Comparison of ENCODE assay signal across 16 cellular contexts in genomic region chr1:164702216-164702615, GRCh38.
A peak's percentile ranks its signal among the peaks of the same experiment; 100 is the strongest.
DNase-seq lines count a peak whose midpoint lies in the region; FAIRE-seq and TF ChIP-seq lines count a peak whose summit lies in the region.
"Had no signal": no experiment of that assay in that cellular context is flagged by ENCODE, and none has a peak within 500 bp of the region (broad histone marks: within the 10 kb centered on the region; RNA-seq: fewer than 3 reads in every experiment).

No MANE protein-coding gene starts in this region.

- no peak overlapping the region for H3K4me3 Mint-ChIP-seq in osteocyte (ENCODE audit: unreplicated experiment)

- no peak overlapping the region for H2AK5ac ChIP-seq in trophoblast cell (ENCODE audit: low read length)

- no peaks in the 10 kb centered on the region for H3K27me3 Mint-ChIP-seq in osteocyte (ENCODE audit: unreplicated experiment)

- H3K4ac ChIP-seq in trophoblast cell (ENCODE audit: low read depth, low read length) = no peak overlapping the region

- H3K36me3 ChIP-seq in HEK293 (ENCODE audit: control insufficient read depth in 2 of 2, insufficient read depth in 1 of 2, low read length in 2 of 2) (no peaks in the 10 kb centered on the region), trophoblast cell (ENCODE audit: control insufficient read depth in 1 of 2, insufficient read depth in 2 of 2, low read length in 2 of 2) (no peaks in the 10 kb centered on the region)
- H3K36me3 ChIP-seq: BE2C, neutrophil had no signal

- H3K4me3 ChIP-seq in HEK293 (ENCODE audit: low read depth, low read length) (no peak overlapping the region), choroid plexus epithelial cell (ENCODE audit: low read depth, low read length) (no peak overlapping the region), trophoblast cell (ENCODE audit: low read depth, low read length) (no peak overlapping the region)
- H3K4me3 ChIP-seq: GM12878 had no signal

- H3K4me1 Mint-ChIP-seq in osteocyte (ENCODE audit: unreplicated experiment) = peaks cover 6% of the 10 kb centered on the region

- no peak overlapping the region for H3K27ac Mint-ChIP-seq in osteocyte (ENCODE audit: unreplicated experiment)

- POLR2A ChIA-PET in HEK293 (lab: Yijun Ruan, JAX) = interaction anchor here (0.6 kb wide), 1 partner anchor 35 kb away, joined by 3 read pairs; no protein-coding TSS in a partner anchor

- H3K4me2 ChIP-seq in trophoblast cell (ENCODE audit: low read length) = no peak overlapping the region

- no peak overlapping the region for H3K18ac ChIP-seq in trophoblast cell (ENCODE audit: low read length)

- H3K23ac ChIP-seq in trophoblast cell (ENCODE audit: low read length) = no peak overlapping the region

- no peak overlapping the region for H3K27ac ChIP-seq in HEK293 (ENCODE audit: extremely low read depth, low read depth, low read length)
- H3K27ac ChIP-seq in trophoblast cell (ENCODE audit: low read depth, low read length) = peak overlapping the region; percentile 50
- H3K27ac ChIP-seq: neutrophil had no signal

- FAIRE-seq in RCC 7860 (lab: Jason Lieb, UNC) = no peak
- FAIRE-seq: GM12878 had no signal

- H2BK12ac ChIP-seq in trophoblast cell (ENCODE audit: low read length) = no peak overlapping the region

- no peak overlapping the region for H2BK120ac ChIP-seq in trophoblast cell (ENCODE audit: insufficient read depth, low read length, poor library complexity)

- CTCF ChIA-PET in HEK293 (lab: Yijun Ruan, JAX) = interaction anchor here (0.5 to 1.4 kb wide), 4 partner anchors 18 to 494 kb away, joined by 3 to 6 read pairs (median 4); no protein-coding TSS in a partner anchor

- no CpG with 5 or more reads among the region's 1 CpG for WGBS in trophoblast cell (ENCODE audit: extremely low coverage, insufficient coverage, insufficient read length)

- DNase-seq in AG20443 (ENCODE audit: low spot score) (peak; percentile 40), choroid plexus epithelial cell (ENCODE audit: low read depth) (peak; percentile 34), trophoblast cell (no peak), RCC 7860 (ENCODE audit: low spot score) (no peak), DMS79 (lab: John Stamatoyannopoulos, UW) (no peak), osteocyte (ENCODE audit: extremely low spot score, unreplicated experiment) (no peak)
- no peak for DNase-seq in activated CD8-positive, alpha-beta memory T cell treated with anti-CD3 and anti-CD28 coated beads, Interleukin-2, amount 50 U/mL, for 4 hours
- DNase-seq: activated CD4-positive, alpha-beta T cell treated with anti-CD3 and anti-CD28 coated beads, Interleukin-2, amount 50 U/mL, for 4 hours; BE2C; DND-41; mammary epithelial cell; NCI-H2081; stimulated activated naive CD4-positive, alpha-beta T cell had no signal

- no peaks in the 10 kb centered on the region for H3K27me3 ChIP-seq in trophoblast cell (ENCODE audit: insufficient read depth, low read length)

- H2AFZ ChIP-seq in trophoblast cell (ENCODE audit: insufficient read depth, low read length, poor library complexity) = no peak overlapping the region

- H3K79me2 ChIP-seq in trophoblast cell (ENCODE audit: control insufficient read depth, insufficient read depth, low read length, poor library complexity) = peaks cover 3% of the 10 kb centered on the region

- no peaks in the 10 kb centered on the region for H3K9me3 Mint-ChIP-seq in osteocyte (ENCODE audit: unreplicated experiment)

- no peak overlapping the region for H2BK5ac ChIP-seq in trophoblast cell (ENCODE audit: low read depth, low read length, poor library complexity)

- H3K14ac ChIP-seq in trophoblast cell (ENCODE audit: low read length) = no peak overlapping the region

- TF ChIP-seq CTCF in HEK293 (tag by site-specific recombination; IDR thresholded peaks at IDR 0.05) (no peak), choroid plexus epithelial cell (conservative IDR thresholded peaks at IDR 0.05; ENCODE audit: low read depth, low read length) (no peak), osteocyte (IDR thresholded peaks at IDR 0.05) (no peak)

- no peak overlapping the region for H4K12ac ChIP-seq in trophoblast cell (ENCODE audit: low read depth, low read length)

- H3K79me1 ChIP-seq in trophoblast cell (ENCODE audit: low read length) = peaks cover 19% of the 10 kb centered on the region

- H4K8ac ChIP-seq in trophoblast cell (ENCODE audit: low read depth, low read length) = no peak overlapping the region

- H3K9me3 ChIP-seq in HEK293 (ENCODE audit: control insufficient read depth, insufficient read depth, low read depth, low read length) (no peaks in the 10 kb centered on the region), trophoblast cell (ENCODE audit: insufficient read depth, low read depth, low read length) (no peaks in the 10 kb centered on the region)
- H3K9me3 ChIP-seq: BE2C, neutrophil had no signal

- H3K4me1 ChIP-seq in HEK293 (ENCODE audit: control insufficient read depth, insufficient read depth, low read length) (peaks cover 6% of the 10 kb centered on the region; the same call in 1 of the 2 replicates), trophoblast cell (ENCODE audit: control insufficient read depth in 1 of 2, insufficient read depth in 2 of 2, low read length in 2 of 2) (peaks cover 5 to 12% of the 10 kb centered on the region in 2 experiments)

- no peaks in the 10 kb centered on the region for H3K36me3 Mint-ChIP-seq in osteocyte (ENCODE audit: unreplicated experiment)

- H4K91ac ChIP-seq in trophoblast cell (ENCODE audit: low read depth, low read length) = no peak overlapping the region

- H3K9ac ChIP-seq in trophoblast cell (ENCODE audit: low read length) = no peak overlapping the region

TF ChIP-seq in HEK293, 187 proteins besides CTCF, POLR2A, EP300 and RAD21 (continues in another document):
- TF ChIP-seq, protein P1, sequence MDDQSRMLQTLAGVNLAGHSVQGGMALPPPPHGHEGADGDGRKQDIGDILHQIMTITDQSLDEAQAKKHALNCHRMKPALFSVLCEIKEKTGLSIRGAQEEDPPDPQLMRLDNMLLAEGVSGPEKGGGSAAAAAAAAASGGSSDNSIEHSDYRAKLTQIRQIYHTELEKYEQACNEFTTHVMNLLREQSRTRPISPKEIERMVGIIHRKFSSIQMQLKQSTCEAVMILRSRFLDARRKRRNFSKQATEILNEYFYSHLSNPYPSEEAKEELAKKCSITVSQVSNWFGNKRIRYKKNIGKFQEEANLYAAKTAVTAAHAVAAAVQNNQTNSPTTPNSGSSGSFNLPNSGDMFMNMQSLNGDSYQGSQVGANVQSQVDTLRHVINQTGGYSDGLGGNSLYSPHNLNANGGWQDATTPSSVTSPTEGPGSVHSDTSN (CRISPR knock-in tag; IDR thresholded peaks at IDR 0.05) = no peak
- no peak for TF ChIP-seq RBAK (tag by site-specific recombination; IDR thresholded peaks at IDR 0.05)
- no peak for TF ChIP-seq ZNF777 (tag by site-specific recombination; IDR thresholded peaks at IDR 0.05; ENCODE audit: borderline replicate concordance)
- no peak for TF ChIP-seq INSM2 (tag by site-specific recombination; IDR thresholded peaks at IDR 0.05)
- no peak for TF ChIP-seq ZNF624 (tag by site-specific recombination; IDR thresholded peaks at IDR 0.05)
- no peak for TF ChIP-seq ZNF791 (tag by site-specific recombination; IDR thresholded peaks at IDR 0.05)
- peak; percentile 34; the same call in 1 of the 2 replicates for TF ChIP-seq OSR2 (tag by site-specific recombination; IDR thresholded peaks at IDR 0.05)
- TF ChIP-seq ATF2 (tag by site-specific recombination; IDR thresholded peaks at IDR 0.05; ENCODE audit: low read depth) = peak; percentile 92
- TF ChIP-seq ZNF776 (tag by site-specific recombination; IDR thresholded peaks at IDR 0.05; ENCODE audit: borderline replicate concordance) = no peak
- TF ChIP-seq, protein P2, sequence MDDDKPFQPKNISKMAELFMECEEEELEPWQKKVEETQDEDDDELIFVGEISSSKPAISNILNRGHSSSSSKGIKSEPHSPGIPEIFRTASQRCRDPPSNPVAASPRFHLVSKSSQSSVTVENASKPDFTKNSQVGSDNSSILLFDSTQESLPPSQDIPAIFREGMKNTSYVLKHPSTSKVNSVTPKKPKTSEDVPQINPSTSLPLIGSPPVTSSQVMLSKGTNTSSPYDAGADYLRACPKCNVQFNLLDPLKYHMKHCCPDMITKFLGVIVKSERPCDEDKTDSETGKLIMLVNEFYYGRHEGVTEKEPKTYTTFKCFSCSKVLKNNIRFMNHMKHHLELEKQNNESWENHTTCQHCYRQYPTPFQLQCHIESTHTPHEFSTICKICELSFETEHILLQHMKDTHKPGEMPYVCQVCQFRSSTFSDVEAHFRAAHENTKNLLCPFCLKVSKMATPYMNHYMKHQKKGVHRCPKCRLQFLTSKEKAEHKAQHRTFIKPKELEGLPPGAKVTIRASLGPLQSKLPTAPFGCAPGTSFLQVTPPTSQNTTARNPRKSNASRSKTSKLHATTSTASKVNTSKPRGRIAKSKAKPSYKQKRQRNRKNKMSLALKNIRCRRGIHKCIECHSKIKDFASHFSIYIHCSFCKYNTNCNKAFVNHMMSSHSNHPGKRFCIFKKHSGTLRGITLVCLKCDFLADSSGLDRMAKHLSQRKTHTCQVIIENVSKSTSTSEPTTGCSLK (tag by site-specific recombination; IDR thresholded peaks at IDR 0.05) = no peak
- peak; percentile 88 for TF ChIP-seq ZNF629 (tag by site-specific recombination; IDR thresholded peaks at IDR 0.05)
- 0 out of 2 replicates have a peak, but pooled peaks have one; percentile 23 for TF ChIP-seq ZBTB21 (tag by site-specific recombination; IDR thresholded peaks at IDR 0.05)

Comparison
In these comparisons a context has a peak if more than half of its experiments do, and no peak if none do; other contexts are left out.
1. DNase-seq: peak in AG20443 (single experiment) and choroid plexus epithelial cell (single experiment); none in trophoblast cell (0 of 2), RCC 7860 (single experiment), activated CD8-positive, alpha-beta memory T cell treated with anti-CD3 and anti-CD28 coated beads, Interleukin-2, amount 50 U/mL, for 4 hours (single experiment), DMS79 (single experiment) and osteocyte (single experiment).